Comparison of ENCODE assay signal across 23 cellular contexts in the genomic region with DNA sequence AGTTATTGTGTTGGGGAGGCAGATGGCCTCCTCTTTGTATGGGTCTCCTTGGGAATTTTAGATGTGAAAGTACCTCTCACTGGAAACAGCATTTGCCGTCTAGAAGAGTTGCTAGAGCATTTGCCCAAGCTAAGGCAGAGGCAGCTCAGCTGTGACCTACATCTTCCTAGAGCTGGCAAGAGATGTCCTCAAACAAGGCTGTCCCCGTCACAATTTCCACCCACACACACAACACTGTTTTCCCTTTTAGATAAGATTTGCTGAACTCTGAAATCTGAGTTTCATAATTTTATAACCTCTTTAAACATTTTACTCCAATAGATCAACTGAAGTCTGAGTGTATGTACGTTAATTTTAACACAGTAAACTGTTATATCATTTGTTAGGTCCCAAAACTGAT.
"Had no signal": no experiment of that assay in that cellular context is flagged by ENCODE, and none has a peak within 500 bp of the region (broad histone marks: within the 10 kb centered on the region; RNA-seq: fewer than 3 reads in every experiment).

No MANE protein-coding gene starts in this region.

- H3K27me3 ChIP-seq: foreskin keratinocyte, spleen, tibial artery had no signal

- H3K36me3 Mint-ChIP-seq: activated naive CD4-positive, alpha-beta T cell treated with anti-CD3 and anti-CD28 coated beads, Interleukin-2, amount 50 U/mL, for 72 hours; naive B cell had no signal

- H3K4me3 ChIP-seq: lower lobe of right lung, spleen, tibial artery had no signal

- H3K4me1 ChIP-seq: foreskin keratinocyte, lower lobe of right lung, spleen, tibial artery had no signal

- H3K9me3 ChIP-seq: lower lobe of right lung, spleen, tibial artery had no signal

- H3K36me3 ChIP-seq: lower lobe of right lung, spleen, tibial artery had no signal

- H3K4me1 Mint-ChIP-seq: activated B cell treated with CpG ODN at 0.5 μM for 24 hours; activated CD4-positive, alpha-beta T cell treated with anti-CD3 and anti-CD28 coated beads for 36 hours; activated T-helper 17 cell treated with anti-CD3 and anti-CD28 coated beads, Interleukin-2, amount 50 U/mL, for 72 hours; naive B cell had no signal

- H3K4me3 Mint-ChIP-seq: activated B cell treated with CpG ODN at 0.5 μM for 24 hours; activated CD4-positive, alpha-beta T cell treated with anti-CD3 and anti-CD28 coated beads for 36 hours; activated T-cell treated with anti-CD3 and anti-CD28 coated beads, Interleukin-2, amount 50 U/mL, for 24 hours; activated T-helper 17 cell treated with anti-CD3 and anti-CD28 coated beads, Interleukin-2, amount 50 U/mL, for 72 hours; naive B cell; T-helper 1 cell treated with Interleukin-12 subunit alpha and Interleukin-12 subunit beta and Interleukin-4 antibody, amounts not matched to agents 30 μg/mL and 1 μg/mL, for 36 hours had no signal

- H3K9me3 Mint-ChIP-seq: activated B cell treated with CpG ODN at 0.5 μM for 24 hours; activated T-cell treated with anti-CD3 and anti-CD28 coated beads, Interleukin-2, amount 50 U/mL, for 24 hours; activated T-helper 17 cell treated with anti-CD3 and anti-CD28 coated beads, Interleukin-2, amount 50 U/mL, for 72 hours; T-helper 1 cell treated with Interleukin-12 subunit alpha and Interleukin-12 subunit beta and Interleukin-4 antibody, amounts not matched to agents 30 μg/mL and 1 μg/mL, for 36 hours had no signal

- DNase-seq: activated B cell treated with CpG ODN at 0.5 μM for 24 hours; activated CD4-positive, alpha-beta T cell treated with anti-CD3 and anti-CD28 coated beads for 36 hours; activated CD4-positive, alpha-beta T cell treated with anti-CD3 and anti-CD28 coated beads, Interleukin-2, amount 50 U/mL, for 4 hours; activated CD8-positive, alpha-beta memory T cell treated with anti-CD3 and anti-CD28 coated beads for 24 hours; activated CD8-positive, alpha-beta memory T cell treated with anti-CD3 and anti-CD28 coated beads, Interleukin-2, amount 50 U/mL, for 4 hours; activated T-cell treated with anti-CD3 and anti-CD28 coated beads, Interleukin-2, amount 50 U/mL, for 24 hours; dermis blood vessel endothelial cell; effector CD8-positive, alpha-beta T cell; foreskin keratinocyte; hippocampal formation; kidney glomerular epithelial cell; lower lobe of right lung; mesendoderm; naive B cell; spleen; stimulated activated CD4-positive, alpha-beta T cell treated with anti-CD3 and anti-CD28 coated beads, Interleukin-4, amount 100 ng/mL, for 1 hour; stimulated activated naive CD4-positive, alpha-beta T cell treated with Interleukin-2 at 50 U/mL for 16 hours; T1000 had no signal

- ATAC-seq: activated CD4-positive, alpha-beta T cell treated with anti-CD3 and anti-CD28 coated beads for 36 hours; activated naive CD4-positive, alpha-beta T cell treated with anti-CD3 and anti-CD28 coated beads, Interleukin-2, amount 50 U/mL, for 72 hours; activated T-helper 17 cell treated with anti-CD3 and anti-CD28 coated beads, Interleukin-2, amount 50 U/mL, for 72 hours; foreskin keratinocyte had no signal

- H3K27ac ChIP-seq: foreskin keratinocyte, lower lobe of right lung, parathyroid adenoma, spleen, tibial artery had no signal

- H3K27me3 Mint-ChIP-seq: activated CD4-positive, alpha-beta T cell treated with anti-CD3 and anti-CD28 coated beads for 36 hours; activated T-cell treated with anti-CD3 and anti-CD28 coated beads, Interleukin-2, amount 50 U/mL, for 24 hours; activated T-helper 17 cell treated with anti-CD3 and anti-CD28 coated beads, Interleukin-2, amount 50 U/mL, for 72 hours had no signal

- H3K27ac Mint-ChIP-seq: activated B cell treated with CpG ODN at 0.5 μM for 24 hours; activated CD4-positive, alpha-beta T cell treated with anti-CD3 and anti-CD28 coated beads for 36 hours; activated naive CD4-positive, alpha-beta T cell treated with anti-CD3 and anti-CD28 coated beads, Interleukin-2, amount 50 U/mL, for 72 hours; activated T-cell treated with anti-CD3 and anti-CD28 coated beads, Interleukin-2, amount 50 U/mL, for 24 hours; activated T-helper 17 cell treated with anti-CD3 and anti-CD28 coated beads, Interleukin-2, amount 50 U/mL, for 72 hours; naive B cell; T-helper 1 cell treated with Interleukin-12 subunit alpha and Interleukin-12 subunit beta and Interleukin-4 antibody, amounts not matched to agents 30 μg/mL and 1 μg/mL, for 36 hours had no signal
